14 cellular contexts compared by ENCODE assay signal in the genomic region with DNA sequence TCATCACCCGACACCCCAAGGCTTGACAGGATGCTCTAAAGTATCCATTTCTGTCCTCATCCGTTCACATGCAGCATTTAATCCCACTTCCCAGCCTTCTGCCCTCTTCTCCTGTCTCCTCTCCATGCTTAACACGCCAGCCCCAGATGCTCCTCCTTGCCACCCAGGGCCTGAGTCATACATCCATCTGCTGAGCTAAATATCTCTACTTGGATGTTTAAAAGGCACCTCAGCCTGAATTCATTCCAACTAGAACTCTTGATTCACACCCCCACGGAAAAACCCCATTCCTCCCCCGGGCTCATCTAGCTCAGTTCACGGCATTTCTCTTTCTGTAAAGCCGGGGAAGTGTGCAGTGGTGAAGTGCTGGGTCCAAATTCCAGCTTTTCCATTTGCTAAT. TPM values are rescaled to one million over a fixed set of nuclear protein-coding genes. Genes with fewer than 3 reads are reported as not detected.
A peak's percentile ranks its signal among the peaks of the same experiment; 100 is the strongest.
DNase-seq lines count a peak whose midpoint lies in the region; ATAC-seq and TF ChIP-seq lines count a peak whose summit lies in the region.
"Had no signal": no experiment of that assay in that cellular context is flagged by ENCODE, and none has a peak within 500 bp of the region (broad histone marks: within the 10 kb centered on the region; RNA-seq: fewer than 3 reads in every experiment).

No MANE protein-coding gene starts in this region.

- DNase-seq in AG09319 (ENCODE audit: extremely low read depth, low read depth) (peak; percentile 58), HT1080 (ENCODE audit: low read depth) (peak; percentile 72), brain microvascular endothelial cell (peak; percentile 77), mesenchymal stem cell (peak; percentile 85), retina (no peak), HAP-1 (ENCODE audit: low spot score in 2 of 2) (no peak)
- DNase-seq in stimulated activated CD4-positive, alpha-beta T cell treated with anti-CD3 and anti-CD28 coated beads, Interleukin-1b, Interleukin-23, amount 100 ng/mL, for 48 hours, result no peak
- DNase-seq: activated gamma-delta T cell, DMS79, testis had no signal

- no peak overlapping the region for H3K14ac ChIP-seq in mesenchymal stem cell (ENCODE audit: low read length in 2 of 2)

- no peak for TF ChIP-seq CTCF in AG09319 (IDR thresholded peaks at IDR 0.05; ENCODE audit: low read depth, low read length)
- no peak for TF ChIP-seq CTCF in brain microvascular endothelial cell (IDR thresholded peaks at IDR 0.05; ENCODE audit: low read depth, low read length, missing control alignments)

- H3K27ac ChIP-seq in brain microvascular endothelial cell (no peak overlapping the region), mesenchymal stem cell (ENCODE audit: low read length, poor library complexity, severe bottlenecking) (no peak overlapping the region)
- H3K27ac ChIP-seq: KMS-11, testis had no signal

- no peak overlapping the region for H2AFZ ChIP-seq in mesenchymal stem cell (ENCODE audit: low read depth, low read length)

- in situ Hi-C loops in brain microvascular endothelial cell (cut with HindIII; ENCODE audit: low pct_ligation_motif_present, low sequenced_read_pairs), result loop anchor here (25.0 kb wide), 1 partner anchor 472 kb away; no protein-coding TSS in a partner anchor
- in situ Hi-C loops in HAP-1 (cut with MboI; ENCODE audit: low sequenced_read_pairs), result loop anchor here (10.0 to 25.0 kb wide), 2 partner anchors 224 to 847 kb away; no protein-coding TSS in a partner anchor

- H3K18ac ChIP-seq in mesenchymal stem cell (ENCODE audit: low read depth in 1 of 2, low read length in 2 of 2), result no peak overlapping the region

- H3K9me3 ChIP-seq in mesenchymal stem cell (ENCODE audit: control insufficient read depth, low read length), result no peaks in the 10 kb centered on the region
- H3K9me3 ChIP-seq in HAP-1, result no peaks in the 10 kb centered on the region
- H3K9me3 ChIP-seq: testis had no signal

- H3K79me1 ChIP-seq in mesenchymal stem cell (replicated peaks; ENCODE audit: low read length, poor library complexity, severe bottlenecking), result peaks cover 8% of the 10 kb centered on the region

- H3K4me1 ChIP-seq in mesenchymal stem cell (ENCODE audit: control insufficient read depth, insufficient read depth, low read depth, low read length) (peaks cover 44% of the 10 kb centered on the region), HAP-1 (peaks cover 2% of the 10 kb centered on the region; the same call in 1 of the 2 replicates)
- H3K4me1 ChIP-seq: testis had no signal

- no peak overlapping the region for H3K4ac ChIP-seq in mesenchymal stem cell (ENCODE audit: low read depth in 1 of 2, low read length in 2 of 2)

- H2BK5ac ChIP-seq in mesenchymal stem cell (ENCODE audit: low read depth, low read length, poor library complexity, severe bottlenecking), result no peak overlapping the region

- H4K8ac ChIP-seq in mesenchymal stem cell (ENCODE audit: low read length), result no peak overlapping the region

- H4K91ac ChIP-seq in mesenchymal stem cell (ENCODE audit: low read length), result no peak overlapping the region

- H3K27me3 ChIP-seq in brain microvascular endothelial cell (replicated peaks) (no peaks in the 10 kb centered on the region), mesenchymal stem cell (ENCODE audit: control insufficient read depth in 1 of 2, insufficient read depth in 1 of 2, low read length in 2 of 2) (no peaks in the 10 kb centered on the region), HAP-1 (ENCODE audit: low read depth) (no peaks in the 10 kb centered on the region)
- H3K27me3 ChIP-seq: testis had no signal

- peak overlapping the region; percentile 48 for H3K9ac ChIP-seq in mesenchymal stem cell (ENCODE audit: low read length)
- H3K9ac ChIP-seq: KMS-11 had no signal

- H3K36me3 ChIP-seq in brain microvascular endothelial cell (replicated peaks) (no peaks in the 10 kb centered on the region), mesenchymal stem cell (ENCODE audit: control insufficient read depth in 1 of 2, insufficient read depth in 2 of 2, low read depth in 1 of 2, low read length in 2 of 2) (peaks cover 5 to 9% of the 10 kb centered on the region in 2 experiments), HAP-1 (replicated peaks) (peaks cover 2% of the 10 kb centered on the region; the same call in 1 of the 2 replicates)

- 44% methylated on average over 6 of the region's 7 CpGs for WGBS in mesenchymal stem cell

- H3K23ac ChIP-seq in mesenchymal stem cell (ENCODE audit: low read length in 2 of 2), result no peak overlapping the region

- ATAC-seq in GM19035 (IDR thresholded peaks at IDR 0.05; ENCODE audit: unreplicated experiment), result no peak

- no peak overlapping the region for H2BK120ac ChIP-seq in mesenchymal stem cell (ENCODE audit: low read depth, low read length)

- no peak overlapping the region for H2AK5ac ChIP-seq in mesenchymal stem cell (ENCODE audit: low read length, severe bottlenecking)

- no peak overlapping the region for H2BK15ac ChIP-seq in mesenchymal stem cell (ENCODE audit: low read depth, poor library complexity, severe bottlenecking)

- H2BK12ac ChIP-seq in mesenchymal stem cell (ENCODE audit: low read length in 2 of 2), result no peak overlapping the region

- H3K4me2 ChIP-seq in mesenchymal stem cell (ENCODE audit: low read length, poor library complexity, severe bottlenecking), result no peak overlapping the region
- H3K4me2 ChIP-seq: KMS-11 had no signal

- H3K4me3 ChIP-seq in brain microvascular endothelial cell (ENCODE audit: low read depth, low read length) (no peak overlapping the region), mesenchymal stem cell (ENCODE audit: insufficient read depth in 1 of 2, low read depth in 1 of 2, low read length in 2 of 2) (peak overlapping the region in 1 of 2 experiments; percentile 41), HAP-1 (no peak overlapping the region)
- H3K4me3 ChIP-seq: testis had no signal

RNA-seq across cellular contexts. Expression of gene TEX35, which starts 27.7 kb away (rescaled TPM):
- total RNA-seq in HT1080 (2014; rRNA removed; shearing (Covaris generic)), result not detected in 2 replicates
- polyA plus RNA-seq in HT1080 (2015; cell fraction: cytosol; rRNA removed), result not detected in 2 replicates
- polyA plus RNA-seq in HT1080 (2015; cell fraction: nucleus; rRNA removed), result not detected in 2 replicates
- not detected for polyA plus RNA-seq in mesenchymal stem cell (2013, experiment 1 of 2)
- polyA plus RNA-seq in mesenchymal stem cell (2013, experiment 2 of 2), result not detected
- total RNA-seq: mesenteric fat pad had no signal

RNA-seq across cellular contexts. Expression of gene CLEC20A, which starts 43.9 kb away (rescaled TPM):
- not detected in 2 replicates for total RNA-seq in HT1080 (2014; rRNA removed; shearing (Covaris generic))
- not detected in 2 replicates for polyA plus RNA-seq in HT1080 (2015; cell fraction: cytosol; rRNA removed)
- polyA plus RNA-seq in HT1080 (2015; cell fraction: nucleus; rRNA removed), result not detected in 2 replicates
- not detected for polyA plus RNA-seq in mesenchymal stem cell (2013, experiment 1 of 2)
- not detected for polyA plus RNA-seq in mesenchymal stem cell (2013, experiment 2 of 2)
- total RNA-seq: mesenteric fat pad had no signal
- polyA plus RNA-seq: esophagus had no signal

Comparison
In these comparisons a context has a peak if more than half of its experiments do, and no peak if none do; other contexts are left out.
1. DNase-seq: peak in AG09319 (single experiment), HT1080 (single experiment), brain microvascular endothelial cell (single experiment) and mesenchymal stem cell (single experiment); none in retina (single experiment), stimulated activated CD4-positive, alpha-beta T cell treated with anti-CD3 and anti-CD28 coated beads, Interleukin-1b, Interleukin-23, amount 100 ng/mL, for 48 hours (single experiment) and HAP-1 (0 of 2).